12 cellular contexts compared by ENCODE assay signal in the genomic region with DNA sequence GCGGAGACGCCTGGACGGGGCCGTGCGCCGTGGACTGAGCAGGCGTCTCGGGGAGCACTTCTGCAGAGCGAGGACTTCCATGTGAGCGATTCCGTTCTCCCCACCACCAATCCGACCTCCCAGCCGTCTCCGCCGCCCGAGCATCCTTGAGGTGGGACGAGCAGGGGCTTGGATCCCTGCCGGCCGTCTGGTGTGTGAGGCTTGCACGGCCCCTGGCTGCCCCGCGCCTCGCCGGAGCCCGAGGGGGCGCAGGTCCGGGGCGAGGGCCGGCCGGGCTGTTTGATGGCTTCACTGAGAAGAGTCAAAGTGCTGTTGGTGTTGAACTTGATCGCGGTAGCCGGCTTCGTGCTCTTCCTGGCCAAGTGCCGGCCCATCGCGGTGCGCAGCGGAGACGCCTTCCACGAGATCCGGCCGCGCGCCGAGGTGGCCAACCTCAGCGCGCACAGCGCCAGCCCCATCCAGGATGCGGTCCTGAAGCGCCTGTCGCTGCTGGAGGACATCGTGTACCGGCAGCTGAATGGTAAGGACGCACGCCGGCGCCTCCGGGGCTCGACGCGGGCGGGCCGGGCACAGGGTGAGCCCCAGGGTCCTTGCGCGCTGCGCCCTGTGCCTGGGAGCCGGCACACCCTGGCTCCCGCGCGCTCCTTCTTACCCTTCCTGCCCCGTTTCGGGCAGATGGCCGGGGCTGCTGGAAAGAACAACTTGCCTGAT. TPM values are rescaled to one million over a fixed set of nuclear protein-coding genes. Genes with fewer than 3 reads are reported as not detected.
DNase-seq lines count a peak whose midpoint lies in the region; ATAC-seq lines count a peak whose summit lies in the region.
"Had no signal": no experiment of that assay in that cellular context is flagged by ENCODE, and none has a peak within 500 bp of the region (broad histone marks: within the 10 kb centered on the region; RNA-seq: fewer than 3 reads in every experiment).

No MANE protein-coding gene starts in this region.

- H3K4me2 ChIP-seq in trophoblast cell (ENCODE audit: low read length), result peak overlapping the region; percentile 92

- ATAC-seq in right cardiac atrium (no peak), HG02759 (IDR thresholded peaks at IDR 0.05; ENCODE audit: unreplicated experiment) (no peak), GM21737 (IDR thresholded peaks at IDR 0.05; ENCODE audit: unreplicated experiment) (no peak)

- no peaks in the 10 kb centered on the region for H3K9me3 ChIP-seq in SK-N-MC (ENCODE audit: low read depth, low read length)
- H3K9me3 ChIP-seq in right cardiac atrium (ENCODE audit: control insufficient read depth, low read length), result no peaks in the 10 kb centered on the region
- H3K9me3 ChIP-seq in trophoblast cell (ENCODE audit: insufficient read depth, low read depth, low read length), result peaks cover 4% of the 10 kb centered on the region

- H3K9ac ChIP-seq in SK-N-MC (ENCODE audit: insufficient read length) (peak overlapping the region; percentile 85), trophoblast cell (ENCODE audit: low read length) (no peak overlapping the region)

- H3K4me3 ChIP-seq in SK-N-MC, result peak overlapping the region; percentile 94
- H3K4me3 ChIP-seq in right cardiac atrium (ENCODE audit: low read length), result peak overlapping the region; percentile 31
- peak overlapping the region; percentile 54 for H3K4me3 ChIP-seq in trophoblast cell (ENCODE audit: low read depth, low read length)
- H3K4me3 ChIP-seq: SJSA1 had no signal

- H3K4me1 ChIP-seq in right cardiac atrium (ENCODE audit: control insufficient read depth, insufficient read depth, low read length) (no peaks in the 10 kb centered on the region), trophoblast cell (ENCODE audit: control insufficient read depth in 1 of 2, insufficient read depth in 2 of 2, low read length in 2 of 2) (peaks cover 5 to 10% of the 10 kb centered on the region in 2 experiments)
- H3K4me1 ChIP-seq: SJSA1 had no signal

- no peak overlapping the region for H3K27ac ChIP-seq in SK-N-MC
- H3K27ac ChIP-seq in right cardiac atrium (ENCODE audit: low read length), result no peak overlapping the region
- H3K27ac ChIP-seq in trophoblast cell (ENCODE audit: low read depth, low read length), result no peak overlapping the region
- H3K27ac ChIP-seq: SJSA1 had no signal

- H3K36me3 ChIP-seq in SK-N-MC (ENCODE audit: insufficient read depth, low read length) (peaks cover 4% of the 10 kb centered on the region; the same call in 1 of the 2 replicates), trophoblast cell (ENCODE audit: control insufficient read depth in 1 of 2, insufficient read depth in 2 of 2, low read length in 2 of 2) (no peaks in the 10 kb centered on the region)
- H3K36me3 ChIP-seq: SJSA1 had no signal

- H2BK120ac ChIP-seq in trophoblast cell (ENCODE audit: insufficient read depth, low read length, poor library complexity), result no peak overlapping the region

- peaks cover 1% of the 10 kb centered on the region for H3K79me1 ChIP-seq in trophoblast cell (ENCODE audit: low read length)

- WGBS in right cardiac atrium, result 2% methylated on average over 74 of the region's 74 CpGs
- no CpG with 5 or more reads among the region's 74 CpGs for WGBS in trophoblast cell (ENCODE audit: extremely low coverage, insufficient coverage, insufficient read length)

- H4K91ac ChIP-seq in trophoblast cell (ENCODE audit: low read depth, low read length), result no peak overlapping the region

- H2BK12ac ChIP-seq in trophoblast cell (ENCODE audit: low read length), result no peak overlapping the region

- H2BK5ac ChIP-seq in trophoblast cell (ENCODE audit: low read depth, low read length, poor library complexity), result no peak overlapping the region

- no peak overlapping the region for H4K12ac ChIP-seq in trophoblast cell (ENCODE audit: low read depth, low read length)

- no peak overlapping the region for H3K4ac ChIP-seq in trophoblast cell (ENCODE audit: low read depth, low read length)

- intact Hi-C loops in right cardiac atrium (cut with DNase I), result no loop called here

- H3K27me3 ChIP-seq in right cardiac atrium (ENCODE audit: control insufficient read depth, insufficient read depth) (no peaks in the 10 kb centered on the region), trophoblast cell (ENCODE audit: insufficient read depth, low read length) (peaks cover 19% of the 10 kb centered on the region)
- H3K27me3 ChIP-seq: SJSA1 had no signal

- no peak overlapping the region for H3K23ac ChIP-seq in trophoblast cell (ENCODE audit: low read length)

- peak overlapping the region; percentile 3 for H2AFZ ChIP-seq in trophoblast cell (ENCODE audit: insufficient read depth, low read length, poor library complexity)

- no peak overlapping the region for H4K8ac ChIP-seq in trophoblast cell (ENCODE audit: low read depth, low read length)

- no peak overlapping the region for H3K18ac ChIP-seq in trophoblast cell (ENCODE audit: low read length)

- no peak overlapping the region for H2AK5ac ChIP-seq in trophoblast cell (ENCODE audit: low read length)

- H3K14ac ChIP-seq in trophoblast cell (ENCODE audit: low read length), result no peak overlapping the region

- H3K79me2 ChIP-seq in trophoblast cell (ENCODE audit: control insufficient read depth, insufficient read depth, low read length, poor library complexity), result no peaks in the 10 kb centered on the region

- DNase-seq in COLO668 (lab: John Stamatoyannopoulos, UW; ENCODE audit: unreplicated experiment), result peak; percentile 21
- DNase-seq in SK-N-MC (ENCODE audit: low read depth, low spot score), result no peak
- no peak for DNase-seq in right cardiac atrium
- no peak for DNase-seq in trophoblast cell
- DNase-seq in NCI-H2081 treated with DMSO at 0.1 percent for 48 hours (lab: John Stamatoyannopoulos, UW), result no peak
- no peak for DNase-seq in NCI-H187 (lab: John Stamatoyannopoulos, UW)
- DNase-seq: activated CD4-positive, alpha-beta T cell treated with anti-CD3 and anti-CD28 coated beads, Interleukin-2, amount 50 U/mL, for 48 hours; foreskin melanocyte; IMR-90 had no signal

RNA-seq across cellular contexts. Expression of a gene that starts 0.7 kb away (rescaled TPM):
- 1 to 10 TPM in 3 of 4 donors, under 1 TPM in 1; 0.71 to 9.0 (median 3.7) TPM for total RNA-seq in right cardiac atrium
- polyA plus RNA-seq in right cardiac atrium, result 7.8 TPM
- 0.47 and 0.50 TPM in 2 replicates for polyA plus RNA-seq in trophoblast cell (2013)
- total RNA-seq: IMR-90, SJSA1 had no signal
- polyA plus RNA-seq: IMR-90 had no signal

Comparison
In these comparisons a context has a peak if more than half of its experiments do, and no peak if none do; other contexts are left out.
1. H3K4me3 ChIP-seq: peak in every context shown above with its lines; median percentile 94 in SK-N-MC; 54 in trophoblast cell; 31 in right cardiac atrium.